In genomic region chr12:93467351-93468007, GRCh38 we compare ENCODE assay signal across 8 cellular contexts.
DNase-seq lines count a peak whose midpoint lies in the region; ATAC-seq, FAIRE-seq and TF ChIP-seq lines count a peak whose summit lies in the region.

MRPL42 (plus strand) TSS chr12:93467514; CDS start chr12:93469286, 1,772 bp downstream.

- peaks cover 0 to 22% (median 0%) of the 10 kb centered on the region in 11 experiments; a peak in 5 of 22 replicates for H4K20me1 ChIP-seq in BLaER1 treated with 17β-estradiol and CSF1 and Interleukin-3, amounts not matched to agents 10 nM and 100 nM

- H3K27me3 ChIP-seq in BLaER1 treated with 17β-estradiol and CSF1 and Interleukin-3, amounts not matched to agents 10 nM and 100 nM: no peaks in the 10 kb centered on the region

- DNase-seq in GM19239 (ENCODE audit: insufficient read length, low spot score) (peak; percentile 58), NCI-H524 (lab: John Stamatoyannopoulos, UW) (peak; percentile 73 to 84), coronary artery (ENCODE audit: low spot score) (peak; percentile 92), left kidney (ENCODE audit: low read depth, low spot score) (peak; percentile 97)
- DNase-seq in activated CD4-positive, alpha-beta T cell treated with anti-CD3 and anti-CD28 coated beads for 48 hours: peak; percentile 95
- peak; percentile 93 for DNase-seq in stimulated activated CD4-positive, alpha-beta T cell treated with anti-CD3 and anti-CD28 coated beads, Interleukin-2, amount 100 ng/mL, for 24 hours

- peak; percentile 95 for FAIRE-seq in GM19239 (lab: Jason Lieb, UNC)

- H3K9me3 ChIP-seq in BLaER1 treated with 17β-estradiol and CSF1 and Interleukin-3, amounts not matched to agents 10 nM and 100 nM (replicated peaks in 1 of 11): no peaks in the 10 kb centered on the region

- peaks cover 17 to 35% (median 33%) of the 10 kb centered on the region in 11 experiments for H3K36me3 ChIP-seq in BLaER1 treated with 17β-estradiol and CSF1 and Interleukin-3, amounts not matched to agents 10 nM and 100 nM

- peak within 1 kb of the TSS; percentile 84 to 93 (median 87) for H3K9ac ChIP-seq in BLaER1 treated with 17β-estradiol and CSF1 and Interleukin-3, amounts not matched to agents 10 nM and 100 nM

- TF ChIP-seq CTCF in coronary artery (IDR thresholded peaks at IDR 0.05): peak; percentile 57

- H3K27ac ChIP-seq in BLaER1 treated with 17β-estradiol and CSF1 and Interleukin-3, amounts not matched to agents 10 nM and 100 nM: peak within 1 kb of the TSS; percentile 77 to 96 (median 89)
- peak within 1 kb of the TSS; percentile 73 to 97 for H3K27ac ChIP-seq in coronary artery

- peak within 1 kb of the TSS; percentile 79 to 93 (median 87) for H3K4me2 ChIP-seq in BLaER1 treated with 17β-estradiol and CSF1 and Interleukin-3, amounts not matched to agents 10 nM and 100 nM

- H3K4me1 ChIP-seq in BLaER1 treated with 17β-estradiol and CSF1 and Interleukin-3, amounts not matched to agents 10 nM and 100 nM: peaks cover 18 to 33% (median 22%) of the 10 kb centered on the region in 10 experiments

- peak within 1 kb of the TSS; percentile 64 to 81 (median 74) for H3K4me3 ChIP-seq in BLaER1 treated with 17β-estradiol and CSF1 and Interleukin-3, amounts not matched to agents 10 nM and 100 nM
- peak within 1 kb of the TSS; percentile 99 for H3K4me3 ChIP-seq in coronary artery

- ATAC-seq in HG03457 (IDR thresholded peaks at IDR 0.05; ENCODE audit: unreplicated experiment): peak; percentile 88

Comparison
In these comparisons a context has a peak if more than half of its experiments do, and no peak if none do; other contexts are left out.
1. Peak in every context shown above with its lines: DNase-seq, ATAC-seq, H3K4me3 ChIP-seq and H3K27ac ChIP-seq.